ENCODE assay signal across 1 cellular context in genomic region chr5:177475563-177476427, GRCh38.
TF ChIP-seq lines count a peak whose summit lies in the region.

No MANE protein-coding gene starts in this region.

TF ChIP-seq in WTC11, 78 proteins besides CTCF, POLR2A, EP300 and RAD21 (continued from another document):
- TF ChIP-seq FOXP1 (CRISPR knock-in tag; IDR thresholded peaks at IDR 0.05; ENCODE audit: borderline replicate concordance) = 0 out of 2 replicates have a peak, but pooled peaks have one; percentile 20
- TF ChIP-seq MYBL2 (CRISPR knock-in tag; IDR thresholded peaks at IDR 0.05) = no peak
TF ChIP-seq in WTC11: peak in this region for 2.
